Comparison of ENCODE assay signal across 8 cellular contexts in genomic region chr3:44862221-44862637, GRCh38. TPM values are rescaled to one million over a fixed set of nuclear protein-coding genes. Genes with fewer than 3 reads are reported as not detected.
A peak's percentile ranks its signal among the peaks of the same experiment; 100 is the strongest.
DNase-seq lines count a peak whose midpoint lies in the region; ATAC-seq and TF ChIP-seq lines count a peak whose summit lies in the region.

No MANE protein-coding gene starts in this region.

- no peaks in the 10 kb centered on the region for H3K36me3 ChIP-seq in CD4-positive, alpha-beta memory T cell (ENCODE audit: insufficient read depth, low read length)

- peak; percentile 34 for ATAC-seq in GM19324 (IDR thresholded peaks at IDR 0.05; ENCODE audit: low FRiP score, unreplicated experiment)
- ATAC-seq in HG03354 (IDR thresholded peaks at IDR 0.05; ENCODE audit: poor library complexity, severe bottlenecking, unreplicated experiment) = peak; percentile 40

- H3K4me1 Mint-ChIP-seq in CD4-positive, alpha-beta memory T cell = peaks cover 25 to 53% (median 42%) of the 10 kb centered on the region in 4 donors

- no peak for DNase-seq in CD4-positive, alpha-beta memory T cell
- DNase-seq in fibroblast of pulmonary artery (ENCODE audit: low read depth) (peak; percentile 46), pons (ENCODE audit: low spot score) (peak; percentile 21), NCI-H1092 (lab: John Stamatoyannopoulos, UW) (no peak), cortex of kidney (lab: John Stamatoyannopoulos, UW) (no peak)

- no peaks in the 10 kb centered on the region for H3K9me3 Mint-ChIP-seq in CD4-positive, alpha-beta memory T cell

- H3K27ac Mint-ChIP-seq in CD4-positive, alpha-beta memory T cell = peak overlapping the region; percentile 88 to 96 (median 91)

- peak overlapping the region; percentile 88 for H3K27ac ChIP-seq in CD4-positive, alpha-beta memory T cell (ENCODE audit: low read depth, low read length)

- H3K27me3 Mint-ChIP-seq in CD4-positive, alpha-beta memory T cell = no peaks in the 10 kb centered on the region

- CTCF ChIA-PET in CD4-positive, alpha-beta memory T cell (lab: Charles Lee; ENCODE audit: partially characterized antibody) = no interaction called here

- peak overlapping the region; percentile 84 to 90 (median 88) for H3K4me3 Mint-ChIP-seq in CD4-positive, alpha-beta memory T cell

- no peaks in the 10 kb centered on the region for H3K27me3 ChIP-seq in CD4-positive, alpha-beta memory T cell (ENCODE audit: insufficient read depth, low read length)

- H3K4me1 ChIP-seq in CD4-positive, alpha-beta memory T cell (ENCODE audit: insufficient read depth, low read length) = peaks cover 40% of the 10 kb centered on the region

- H3K9me3 ChIP-seq in CD4-positive, alpha-beta memory T cell (ENCODE audit: control insufficient read depth in 1 of 2, low read length in 2 of 2) = no peaks in the 10 kb centered on the region

- peaks cover 0 to 7% of the 10 kb centered on the region in 2 donors for H3K36me3 Mint-ChIP-seq in CD4-positive, alpha-beta memory T cell

- H3K4me3 ChIP-seq in CD4-positive, alpha-beta memory T cell (ENCODE audit: low read length in 2 of 2) = peak overlapping the region; percentile 46 to 75
- peak overlapping the region; percentile 73 for H3K4me3 ChIP-seq in WI38 (ENCODE audit: low read depth, low read length)
- peak overlapping the region; percentile 63 for H3K4me3 ChIP-seq in fibroblast of pulmonary artery (replicated peaks; ENCODE audit: low read depth, low read length)

- POLR2A ChIA-PET in CD4-positive, alpha-beta memory T cell (lab: Charles Lee; ENCODE audit: partially characterized antibody) = interaction anchor here (1.0 to 1.6 kb wide), 5 partner anchors 101 to 524 kb away, joined by 4 to 7 read pairs (median 6); partner anchors contain the start of genes EXOSC7, KIAA1143, KIF15 and TCAIM

- no peak for TF ChIP-seq CTCF in WI38 (IDR thresholded peaks at IDR 0.05; ENCODE audit: low read depth, low read length)
- no peak for TF ChIP-seq CTCF in fibroblast of pulmonary artery (IDR thresholded peaks at IDR 0.05; ENCODE audit: low read length, missing control alignments)

- intact Hi-C loops in CD4-positive, alpha-beta memory T cell (cut with micrococcal nuclease) = loop anchor here (5.0 kb wide), 1 partner anchor 525 kb away; the partner anchor contains the start of gene TCAIM

RNA-seq across cellular contexts. Expression of gene TMEM42, which starts 0.5 kb away (rescaled TPM):
- total RNA-seq in CD4-positive, alpha-beta memory T cell = 10 to 100 TPM; 26.1 to 29.6 TPM
- 10 to 100 TPM; 32.2 to 55.4 TPM for polyA plus RNA-seq in CD4-positive, alpha-beta memory T cell

RNA-seq across cellular contexts. Expression of gene TGM4, which starts 12.2 kb away (rescaled TPM):
- not detected for total RNA-seq in CD4-positive, alpha-beta memory T cell
- polyA plus RNA-seq in CD4-positive, alpha-beta memory T cell = not detected

Comparison
In these comparisons a context has a peak if more than half of its experiments do, and no peak if none do; other contexts are left out.
1. DNase-seq: peak in fibroblast of pulmonary artery (single experiment) and pons (single experiment); none in CD4-positive, alpha-beta memory T cell (0 of 5), NCI-H1092 (single experiment) and cortex of kidney (single experiment).
2. Peak in every context shown above with its lines, with median percentiles within 50 percentile points of each other: H3K4me3 ChIP-seq.